41 cellular contexts compared by ENCODE assay signal in genomic region chr9:3847377-3847776, GRCh38.
"Had no signal": no experiment of that assay in that cellular context is flagged by ENCODE, and none has a peak within 500 bp of the region (broad histone marks: within the 10 kb centered on the region; RNA-seq: fewer than 3 reads in every experiment).

No MANE protein-coding gene starts in this region.

- H3K4me1 Mint-ChIP-seq: activated naive CD4-positive, alpha-beta T cell treated with anti-CD3 and anti-CD28 coated beads, Interleukin-2, amount 10 ng/mL, durations not matched to agents 7 days and 5 days; activated naive CD4-positive, alpha-beta T cell treated with anti-CD3 and anti-CD28 coated beads, Interleukin-2, amount 50 U/mL, for 24 hours; activated naive CD8-positive, alpha-beta T cell treated with anti-CD3 and anti-CD28 coated beads for 36 hours; activated naive CD8-positive, alpha-beta T cell treated with anti-CD3 and anti-CD28 coated beads, Interleukin-2, amount 10 ng/mL, durations not matched to agents 7 days and 5 days; activated naive CD8-positive, alpha-beta T cell treated with anti-CD3 and anti-CD28 coated beads, Interleukin-2, amount 50 U/mL, for 24 hours; activated T-helper 17 cell treated with anti-CD3 and anti-CD28 coated beads, Interleukin-2, amount 50 U/mL, for 72 hours; central memory CD8-positive, alpha-beta T cell had no signal

- H3K36me3 ChIP-seq: adrenal gland, breast epithelium, cardiac muscle cell had no signal

- H3K27ac Mint-ChIP-seq: activated naive CD4-positive, alpha-beta T cell treated with anti-CD3 and anti-CD28 coated beads for 36 hours; activated naive CD4-positive, alpha-beta T cell treated with anti-CD3 and anti-CD28 coated beads, Interleukin-2, amount 10 ng/mL, durations not matched to agents 7 days and 5 days; activated naive CD4-positive, alpha-beta T cell treated with anti-CD3 and anti-CD28 coated beads, Interleukin-2, amount 50 U/mL, for 24 hours; activated naive CD4-positive, alpha-beta T cell treated with anti-CD3 and anti-CD28 coated beads, Interleukin-2, amount 50 U/mL, for 72 hours; activated naive CD8-positive, alpha-beta T cell; activated naive CD8-positive, alpha-beta T cell treated with anti-CD3 and anti-CD28 coated beads for 36 hours; activated naive CD8-positive, alpha-beta T cell treated with anti-CD3 and anti-CD28 coated beads, Interleukin-2, amount 10 ng/mL, durations not matched to agents 7 days and 5 days; activated naive CD8-positive, alpha-beta T cell treated with anti-CD3 and anti-CD28 coated beads, Interleukin-2, amount 50 U/mL, for 24 hours; activated T-cell treated with anti-CD3 and anti-CD28 coated beads, Interleukin-2, amount 50 U/mL, for 24 hours; activated T-cell treated with anti-CD3 and anti-CD28 coated beads, Interleukin-2, amount 50 U/mL, for 72 hours; activated T-helper 1 cell treated with anti-CD3 and anti-CD28 coated beads, Interleukin-12 subunit alpha, Interleukin-12 subunit beta, Interleukin-2, Interleukin-4 antibody, amounts not matched to agents 30 ng/mL and 10 ng/mL and 1 ng/mL, durations not matched to agents 14 hours and 24 hours and 36 hours; activated T-helper 17 cell treated with anti-CD3 and anti-CD28 coated beads, Interleukin-2, amount 50 U/mL, for 72 hours; activated T-helper 2 cell treated with anti-CD3 and anti-CD28 coated beads, Interferon-gamma antibody, Interleukin-2, Interleukin-4, amounts not matched to agents 10 μg/mL and 5 μg/mL and 100 μg/mL, durations not matched to agents 14 hours and 24 hours and 36 hours had no signal

- H3K9me3 ChIP-seq: adrenal gland, ascending aorta, body of pancreas, breast epithelium had no signal

- H3K27ac ChIP-seq: adrenal gland, ascending aorta, body of pancreas, brain microvascular endothelial cell, breast epithelium, cardiac muscle cell had no signal

- DNase-seq: activated effector memory CD4-positive, alpha-beta T cell treated with anti-CD3 and anti-CD28 coated beads, Interleukin-2, amount 50 U/mL, for 16 hours; activated effector memory CD4-positive, alpha-beta T cell treated with Interleukin-2 at 50 U/mL for 16 hours; activated gamma-delta T cell; activated gamma-delta T cell treated with Interleukin-2 at 50 U/mL for 16 hours; activated naive CD4-positive, alpha-beta T cell; activated naive CD4-positive, alpha-beta T cell treated with anti-CD3 and anti-CD28 coated beads for 36 hours; activated naive CD4-positive, alpha-beta T cell treated with anti-CD3 and anti-CD28 coated beads, Interleukin-2, amount 10 ng/mL, durations not matched to agents 7 days and 5 days; activated naive CD4-positive, alpha-beta T cell treated with anti-CD3 and anti-CD28 coated beads, Interleukin-2, amount 50 U/mL, for 16 hours; activated naive CD4-positive, alpha-beta T cell treated with Interleukin-2 at 50 U/mL for 16 hours; activated naive CD8-positive, alpha-beta T cell treated with anti-CD3 and anti-CD28 coated beads for 36 hours; activated naive CD8-positive, alpha-beta T cell treated with anti-CD3 and anti-CD28 coated beads, Interleukin-2, amount 10 ng/mL, durations not matched to agents 7 days and 5 days; activated naive CD8-positive, alpha-beta T cell treated with anti-CD3 and anti-CD28 coated beads, Interleukin-2, amount 50 U/mL, for 24 hours; activated T-cell treated with anti-CD3 and anti-CD28 coated beads for 4 hours; activated T-cell treated with anti-CD3 and anti-CD28 coated beads, Interleukin-2, amount 50 U/mL, for 1 hour; activated T-cell treated with anti-CD3 and anti-CD28 coated beads, Interleukin-2, amount 50 U/mL, for 24 hours; activated T-cell treated with anti-CD3 and anti-CD28 coated beads, Interleukin-2, amount 50 U/mL, for 4 hours; activated T-cell treated with anti-CD3 and anti-CD28 coated beads, Interleukin-2, amount 50 U/mL, for 48 hours; activated T-cell treated with anti-CD3 and anti-CD28 coated beads, Interleukin-2, amount 50 U/mL, for 72 hours; adrenal gland; amniotic stem cell; amygdala; anterior cingulate cortex; aorta; body of pancreas; brain microvascular endothelial cell; caudate nucleus; central memory CD4-positive, alpha-beta T cell; cerebellar nuclear complex had no signal

- ATAC-seq: activated naive CD8-positive, alpha-beta T cell treated with anti-CD3 and anti-CD28 coated beads, Interleukin-2, amount 50 U/mL, for 24 hours; activated T-helper 17 cell treated with anti-CD3 and anti-CD28 coated beads, Interleukin-2, amount 50 U/mL, for 72 hours; body of pancreas had no signal

- H3K27me3 Mint-ChIP-seq: activated naive CD4-positive, alpha-beta T cell treated with anti-CD3 and anti-CD28 coated beads, Interleukin-2, amount 10 ng/mL, durations not matched to agents 7 days and 5 days; activated naive CD4-positive, alpha-beta T cell treated with anti-CD3 and anti-CD28 coated beads, Interleukin-2, amount 50 U/mL, for 24 hours; activated naive CD8-positive, alpha-beta T cell; activated naive CD8-positive, alpha-beta T cell treated with anti-CD3 and anti-CD28 coated beads for 36 hours; activated naive CD8-positive, alpha-beta T cell treated with anti-CD3 and anti-CD28 coated beads, Interleukin-2, amount 10 ng/mL, durations not matched to agents 7 days and 5 days; brain had no signal

- H3K4me3 Mint-ChIP-seq: activated naive CD4-positive, alpha-beta T cell treated with anti-CD3 and anti-CD28 coated beads for 36 hours; activated naive CD4-positive, alpha-beta T cell treated with anti-CD3 and anti-CD28 coated beads, Interleukin-2, amount 10 ng/mL, durations not matched to agents 7 days and 5 days; activated naive CD4-positive, alpha-beta T cell treated with anti-CD3 and anti-CD28 coated beads, Interleukin-2, amount 50 U/mL, for 24 hours; activated naive CD8-positive, alpha-beta T cell; activated naive CD8-positive, alpha-beta T cell treated with anti-CD3 and anti-CD28 coated beads for 36 hours; activated naive CD8-positive, alpha-beta T cell treated with anti-CD3 and anti-CD28 coated beads, Interleukin-2, amount 10 ng/mL, durations not matched to agents 7 days and 5 days; activated naive CD8-positive, alpha-beta T cell treated with anti-CD3 and anti-CD28 coated beads, Interleukin-2, amount 50 U/mL, for 24 hours; activated T-cell treated with anti-CD3 and anti-CD28 coated beads, Interleukin-2, amount 50 U/mL, for 24 hours; activated T-cell treated with anti-CD3 and anti-CD28 coated beads, Interleukin-2, amount 50 U/mL, for 4 hours; activated T-cell treated with anti-CD3 and anti-CD28 coated beads, Interleukin-2, amount 50 U/mL, for 72 hours; activated T-helper 1 cell treated with anti-CD3 and anti-CD28 coated beads, Interleukin-12 subunit alpha, Interleukin-12 subunit beta, Interleukin-2, Interleukin-4 antibody, amounts not matched to agents 30 ng/mL and 10 ng/mL and 1 ng/mL, durations not matched to agents 14 hours and 24 hours and 36 hours; activated T-helper 17 cell treated with anti-CD3 and anti-CD28 coated beads, Interleukin-2, amount 50 U/mL, for 72 hours; brain; central memory CD8-positive, alpha-beta T cell had no signal

- H3K9me3 Mint-ChIP-seq: activated naive CD4-positive, alpha-beta T cell treated with anti-CD3 and anti-CD28 coated beads for 36 hours; activated naive CD4-positive, alpha-beta T cell treated with anti-CD3 and anti-CD28 coated beads, Interleukin-2, amount 10 ng/mL, durations not matched to agents 7 days and 5 days; activated naive CD4-positive, alpha-beta T cell treated with anti-CD3 and anti-CD28 coated beads, Interleukin-2, amount 50 U/mL, for 24 hours; activated naive CD4-positive, alpha-beta T cell treated with anti-CD3 and anti-CD28 coated beads, Interleukin-2, amount 50 U/mL, for 72 hours; activated naive CD8-positive, alpha-beta T cell treated with anti-CD3 and anti-CD28 coated beads for 36 hours; activated naive CD8-positive, alpha-beta T cell treated with anti-CD3 and anti-CD28 coated beads, Interleukin-2, amount 10 ng/mL, durations not matched to agents 7 days and 5 days; activated naive CD8-positive, alpha-beta T cell treated with anti-CD3 and anti-CD28 coated beads, Interleukin-2, amount 50 U/mL, for 24 hours; activated T-cell treated with anti-CD3 and anti-CD28 coated beads, Interleukin-2, amount 50 U/mL, for 24 hours; activated T-cell treated with anti-CD3 and anti-CD28 coated beads, Interleukin-2, amount 50 U/mL, for 4 hours; activated T-cell treated with anti-CD3 and anti-CD28 coated beads, Interleukin-2, amount 50 U/mL, for 72 hours; activated T-helper 1 cell treated with anti-CD3 and anti-CD28 coated beads, Interleukin-12 subunit alpha, Interleukin-12 subunit beta, Interleukin-2, Interleukin-4 antibody, amounts not matched to agents 30 ng/mL and 10 ng/mL and 1 ng/mL, durations not matched to agents 14 hours and 24 hours and 36 hours; activated T-helper 17 cell treated with anti-CD3 and anti-CD28 coated beads, Interleukin-2, amount 50 U/mL, for 72 hours; activated T-helper 2 cell treated with anti-CD3 and anti-CD28 coated beads, Interferon-gamma antibody, Interleukin-2, Interleukin-4, amounts not matched to agents 10 μg/mL and 5 μg/mL and 100 μg/mL, durations not matched to agents 14 hours and 24 hours and 36 hours; central memory CD8-positive, alpha-beta T cell had no signal

- H3K27me3 ChIP-seq: adrenal gland, ascending aorta, body of pancreas, brain microvascular endothelial cell, breast epithelium, cardiac muscle cell had no signal

- H3K36me3 Mint-ChIP-seq: activated naive CD4-positive, alpha-beta T cell treated with anti-CD3 and anti-CD28 coated beads, Interleukin-2, amount 10 ng/mL, durations not matched to agents 7 days and 5 days; activated naive CD4-positive, alpha-beta T cell treated with anti-CD3 and anti-CD28 coated beads, Interleukin-2, amount 50 U/mL, for 72 hours; activated naive CD8-positive, alpha-beta T cell treated with anti-CD3 and anti-CD28 coated beads for 36 hours; activated naive CD8-positive, alpha-beta T cell treated with anti-CD3 and anti-CD28 coated beads, Interleukin-2, amount 10 ng/mL, durations not matched to agents 7 days and 5 days; brain had no signal

- H3K4me3 ChIP-seq: adrenal gland, ascending aorta, body of pancreas, breast epithelium, cardiac muscle cell had no signal

- FAIRE-seq: astrocyte, bronchial epithelial cell had no signal

- H3K4me1 ChIP-seq: adrenal gland, ascending aorta, body of pancreas, breast epithelium had no signal
